In the genomic region with DNA sequence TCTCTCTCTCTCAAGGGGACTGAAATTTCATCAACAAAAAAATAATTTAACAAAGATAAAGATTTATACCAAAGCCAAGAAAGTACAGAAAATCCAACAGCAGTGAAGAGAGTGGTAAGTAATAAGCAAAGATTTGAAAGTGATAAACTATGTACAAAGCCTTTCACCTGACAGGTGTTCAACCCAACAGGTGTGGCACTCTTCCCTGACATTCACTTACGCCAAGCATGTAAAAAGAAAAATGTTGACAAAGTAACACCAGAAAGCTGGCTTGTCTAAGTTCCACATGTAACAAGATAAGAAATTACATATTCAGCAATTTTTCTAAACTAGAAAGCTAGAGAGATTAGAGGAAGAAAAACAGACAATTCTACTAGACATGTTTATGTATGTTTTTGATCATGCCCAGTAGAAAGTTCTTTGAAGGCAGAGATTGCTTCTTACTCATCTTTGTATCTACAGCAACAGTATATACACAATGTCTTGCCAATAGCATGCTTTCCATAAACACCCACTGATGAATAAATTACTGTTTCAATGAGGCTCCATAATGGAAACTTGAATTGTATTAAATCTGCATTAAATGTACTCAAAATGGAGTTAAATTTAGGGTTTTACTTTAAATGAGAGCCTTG, we compare ENCODE assay signal across 1 cellular context.
TF ChIP-seq lines count a peak whose summit lies in the region.

No MANE protein-coding gene starts in this region.

TF ChIP-seq in K562, 482 proteins besides CTCF, POLR2A, EP300 and RAD21 (continued from another document):
- TF ChIP-seq C11orf30 (IDR thresholded peaks at IDR 0.05; ENCODE audit: low read depth) = peak; percentile 72
- TF ChIP-seq, protein P1, sequence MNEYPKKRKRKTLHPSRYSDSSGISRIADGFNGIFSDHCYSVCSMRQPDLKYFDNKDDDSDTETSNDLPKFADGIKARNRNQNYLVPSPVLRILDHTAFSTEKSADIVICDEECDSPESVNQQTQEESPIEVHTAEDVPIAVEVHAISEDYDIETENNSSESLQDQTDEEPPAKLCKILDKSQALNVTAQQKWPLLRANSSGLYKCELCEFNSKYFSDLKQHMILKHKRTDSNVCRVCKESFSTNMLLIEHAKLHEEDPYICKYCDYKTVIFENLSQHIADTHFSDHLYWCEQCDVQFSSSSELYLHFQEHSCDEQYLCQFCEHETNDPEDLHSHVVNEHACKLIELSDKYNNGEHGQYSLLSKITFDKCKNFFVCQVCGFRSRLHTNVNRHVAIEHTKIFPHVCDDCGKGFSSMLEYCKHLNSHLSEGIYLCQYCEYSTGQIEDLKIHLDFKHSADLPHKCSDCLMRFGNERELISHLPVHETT (CRISPR knock-in tag; conservative IDR thresholded peaks at IDR 0.05 in 1 of 2, IDR thresholded peaks at IDR 0.05 in 1 of 2) = no peak
- no peak for TF ChIP-seq NEUROD1 (IDR thresholded peaks at IDR 0.05; ENCODE audit: borderline replicate concordance, low read depth, low read length, partially characterized antibody)
- TF ChIP-seq ZNF507 (tag; conservative IDR thresholded peaks at IDR 0.05) = no peak
- TF ChIP-seq, protein P2, sequence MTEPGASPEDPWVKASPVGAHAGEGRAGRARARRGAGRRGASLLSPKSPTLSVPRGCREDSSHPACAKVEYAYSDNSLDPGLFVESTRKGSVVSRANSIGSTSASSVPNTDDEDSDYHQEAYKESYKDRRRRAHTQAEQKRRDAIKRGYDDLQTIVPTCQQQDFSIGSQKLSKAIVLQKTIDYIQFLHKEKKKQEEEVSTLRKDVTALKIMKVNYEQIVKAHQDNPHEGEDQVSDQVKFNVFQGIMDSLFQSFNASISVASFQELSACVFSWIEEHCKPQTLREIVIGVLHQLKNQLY (CRISPR knock-in tag; conservative IDR thresholded peaks at IDR 0.05) = no peak
- TF ChIP-seq MAFF (IDR thresholded peaks at IDR 0.05; ENCODE audit: low read length) = peak; percentile 73
- TF ChIP-seq RBM39 (optimal IDR thresholded peaks at IDR 0.05; ENCODE audit: low read depth, low read length) = no peak
- TF ChIP-seq KLF16 (IDR thresholded peaks at IDR 0.05) = no peak
